1 cellular context compared by ENCODE assay signal in the genomic region with DNA sequence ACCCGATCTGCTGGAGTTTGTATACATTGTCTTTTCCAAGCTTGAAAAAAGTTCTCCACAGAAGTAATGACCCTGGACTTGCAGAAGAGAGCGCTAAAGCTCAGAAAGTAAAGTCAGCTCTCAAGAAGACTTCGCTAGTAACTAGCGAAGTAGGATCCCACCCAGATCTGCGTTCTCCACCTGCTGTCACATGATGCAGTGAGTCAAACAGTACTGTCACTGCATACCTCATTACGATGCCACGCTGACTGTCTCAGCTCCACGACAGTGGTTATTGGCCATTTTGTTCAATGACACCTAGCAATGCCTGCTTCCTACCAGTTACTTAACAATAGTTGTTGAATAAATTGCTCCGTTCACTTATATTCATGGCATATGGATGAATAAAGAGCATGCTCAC.
TF ChIP-seq lines count a peak whose summit lies in the region.

No MANE protein-coding gene starts in this region.

TF ChIP-seq in IMR-90, 13 proteins besides CTCF, POLR2A, EP300 and RAD21:
- no peak for TF ChIP-seq NFE2L2 (IDR thresholded peaks at IDR 0.05; ENCODE audit: low read depth, low read length)
- TF ChIP-seq, protein P1, sequence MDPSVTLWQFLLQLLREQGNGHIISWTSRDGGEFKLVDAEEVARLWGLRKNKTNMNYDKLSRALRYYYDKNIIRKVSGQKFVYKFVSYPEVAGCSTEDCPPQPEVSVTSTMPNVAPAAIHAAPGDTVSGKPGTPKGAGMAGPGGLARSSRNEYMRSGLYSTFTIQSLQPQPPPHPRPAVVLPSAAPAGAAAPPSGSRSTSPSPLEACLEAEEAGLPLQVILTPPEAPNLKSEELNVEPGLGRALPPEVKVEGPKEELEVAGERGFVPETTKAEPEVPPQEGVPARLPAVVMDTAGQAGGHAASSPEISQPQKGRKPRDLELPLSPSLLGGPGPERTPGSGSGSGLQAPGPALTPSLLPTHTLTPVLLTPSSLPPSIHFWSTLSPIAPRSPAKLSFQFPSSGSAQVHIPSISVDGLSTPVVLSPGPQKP (IDR thresholded peaks at IDR 0.05; ENCODE audit: borderline replicate concordance, low read depth, low read length), result no peak
- TF ChIP-seq MXI1 (IDR thresholded peaks at IDR 0.05; ENCODE audit: borderline replicate concordance, low read depth, low read length), result no peak; the same call in 1 of the 2 replicates
- TF ChIP-seq BHLHE40 (IDR thresholded peaks at IDR 0.05; ENCODE audit: low read depth, low read length), result peak; percentile 32; the same call in 1 of the 2 replicates
- peak; percentile 92 for TF ChIP-seq SMC3 (IDR thresholded peaks at IDR 0.05; ENCODE audit: low read depth, low read length)
- no peak for TF ChIP-seq MAZ (IDR thresholded peaks at IDR 0.05; ENCODE audit: borderline replicate concordance, low read depth, low read length)
- no peak for TF ChIP-seq RFX5 (IDR thresholded peaks at IDR 0.05; ENCODE audit: low read depth, low read length)
- TF ChIP-seq MAFK (IDR thresholded peaks at IDR 0.05; ENCODE audit: low read depth, low read length), result no peak
- TF ChIP-seq, protein P2, sequence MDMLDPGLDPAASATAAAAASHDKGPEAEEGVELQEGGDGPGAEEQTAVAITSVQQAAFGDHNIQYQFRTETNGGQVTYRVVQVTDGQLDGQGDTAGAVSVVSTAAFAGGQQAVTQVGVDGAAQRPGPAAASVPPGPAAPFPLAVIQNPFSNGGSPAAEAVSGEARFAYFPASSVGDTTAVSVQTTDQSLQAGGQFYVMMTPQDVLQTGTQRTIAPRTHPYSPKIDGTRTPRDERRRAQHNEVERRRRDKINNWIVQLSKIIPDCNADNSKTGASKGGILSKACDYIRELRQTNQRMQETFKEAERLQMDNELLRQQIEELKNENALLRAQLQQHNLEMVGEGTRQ (IDR thresholded peaks at IDR 0.05; ENCODE audit: low read depth, low read length), result peak; percentile 93
- no peak for TF ChIP-seq CEBPB (IDR thresholded peaks at IDR 0.05; ENCODE audit: low read depth, low read length)
- 0 out of 2 replicates have a peak, but pooled peaks have one; percentile 61 for TF ChIP-seq CHD1 (IDR thresholded peaks at IDR 0.05; ENCODE audit: low read depth, low read length)
- TF ChIP-seq RCOR1 (IDR thresholded peaks at IDR 0.05; ENCODE audit: insufficient replicate concordance, low read length), result peak; percentile 87
- TF ChIP-seq FOS (IDR thresholded peaks at IDR 0.05; ENCODE audit: low read depth, low read length), result 0 out of 2 replicates have a peak, but pooled peaks have one; percentile 44
